Comparison of ENCODE assay signal across 13 cellular contexts in the genomic region with DNA sequence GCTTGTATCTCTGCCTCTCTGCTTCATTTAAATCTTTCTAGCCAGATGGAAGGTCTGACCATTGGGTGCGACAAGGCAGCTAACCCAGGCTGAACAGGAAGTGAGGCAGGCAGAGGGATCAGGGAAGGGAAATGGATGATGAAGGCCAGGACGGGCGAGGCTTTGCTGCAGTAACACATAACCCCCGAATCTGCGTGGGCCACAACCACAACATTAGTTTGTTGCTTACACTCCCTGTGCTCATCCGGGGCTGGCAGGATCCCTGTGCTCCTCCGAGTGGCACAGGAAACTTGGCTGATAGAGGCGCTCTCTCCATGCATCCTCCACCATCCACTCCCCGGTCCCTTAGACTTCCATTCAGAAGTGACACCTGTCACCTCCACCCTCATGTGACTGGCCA. TPM values are rescaled to one million over a fixed set of nuclear protein-coding genes. Genes with fewer than 3 reads are reported as not detected.
DNase-seq lines count a peak whose midpoint lies in the region; ATAC-seq and TF ChIP-seq lines count a peak whose summit lies in the region.
"Had no signal": no experiment of that assay in that cellular context is flagged by ENCODE, and none has a peak within 500 bp of the region (broad histone marks: within the 10 kb centered on the region; RNA-seq: fewer than 3 reads in every experiment).

No MANE protein-coding gene starts in this region.

- H3K9me3 ChIP-seq in HEK293 (ENCODE audit: control insufficient read depth, insufficient read depth, low read depth, low read length) = no peaks in the 10 kb centered on the region
- no peaks in the 10 kb centered on the region for H3K9me3 ChIP-seq in spleen
- H3K9me3 ChIP-seq: HAP-1, mucosa of descending colon, transverse colon had no signal

- in situ Hi-C loops in ACHN (cut with HindIII; ENCODE audit: low pct_ligation_motif_present, low pct_unique_long_range_greater_than_20kb, low sequenced_read_pairs) = no loop called here

- TF ChIP-seq CTCF in HEK293 (tag by site-specific recombination; IDR thresholded peaks at IDR 0.05) (no peak), spleen (IDR thresholded peaks at IDR 0.05 in 8 of 11, conservative IDR thresholded peaks at IDR 0.05 in 3 of 11) (no peak), GM10266 (IDR thresholded peaks at IDR 0.05; ENCODE audit: control insufficient read depth, insufficient read depth, low read depth, missing control alignments) (no peak)

- H3K27me3 ChIP-seq in spleen (replicated peaks in 1 of 7) = no peaks in the 10 kb centered on the region
- H3K27me3 ChIP-seq: cardiac muscle cell, transverse colon had no signal

- H3K4me1 ChIP-seq in HEK293 (ENCODE audit: control insufficient read depth, insufficient read depth, low read length) (0 out of 2 replicates have a peak, but pooled peaks cover 5% of the 10 kb centered on the region), spleen (peaks cover 28 to 96% (median 67%) of the 10 kb centered on the region in 6 donors)

- no peak for DNase-seq in activated CD4-positive, alpha-beta T cell treated with anti-CD3 and anti-CD28 coated beads, Interleukin-2, amount 10 ng/mL, durations not matched to agents 7 days and 5 days
- DNase-seq in activated CD4-positive, alpha-beta T cell treated with anti-CD3 and anti-CD28 coated beads for 4 hours = no peak
- DNase-seq in activated naive CD8-positive, alpha-beta T cell treated with anti-CD3 and anti-CD28 coated beads, Interleukin-2, amount 10 ng/mL, durations not matched to agents 7 days and 5 days = no peak
- DNase-seq in spleen (no peak), ACHN (no peak), GM10266 (ENCODE audit: extremely low spot score) (no peak)
- no peak for DNase-seq in effector CD4-positive, alpha-beta T cell
- DNase-seq: mucosa of descending colon, right cardiac atrium, transverse colon had no signal

- H3K36me3 Mint-ChIP-seq in activated CD4-positive, alpha-beta T cell treated with anti-CD3 and anti-CD28 coated beads, Interleukin-2, amount 10 ng/mL, durations not matched to agents 7 days and 5 days (ENCODE audit: low read depth) = peaks cover 41% of the 10 kb centered on the region
- H3K36me3 Mint-ChIP-seq in activated naive CD8-positive, alpha-beta T cell treated with anti-CD3 and anti-CD28 coated beads, Interleukin-2, amount 10 ng/mL, durations not matched to agents 7 days and 5 days = peaks cover 26% of the 10 kb centered on the region

- no peak for ATAC-seq in activated naive CD8-positive, alpha-beta T cell treated with anti-CD3 and anti-CD28 coated beads, Interleukin-2, amount 10 ng/mL, durations not matched to agents 7 days and 5 days (ENCODE audit: low read depth)

- TF ChIP-seq POLR2A in spleen (IDR thresholded peaks at IDR 0.05) = no peak

- intact Hi-C loops in spleen (cut with DNase I; ENCODE audit: low total_unique reads) = no loop called here

- peaks cover 61% of the 10 kb centered on the region for H3K4me1 Mint-ChIP-seq in activated CD4-positive, alpha-beta T cell treated with anti-CD3 and anti-CD28 coated beads, Interleukin-2, amount 10 ng/mL, durations not matched to agents 7 days and 5 days
- peaks cover 48% of the 10 kb centered on the region for H3K4me1 Mint-ChIP-seq in activated naive CD8-positive, alpha-beta T cell treated with anti-CD3 and anti-CD28 coated beads, Interleukin-2, amount 10 ng/mL, durations not matched to agents 7 days and 5 days

- POLR2A ChIA-PET in activated CD4-positive, alpha-beta T cell treated with anti-CD3 and anti-CD28 coated beads, Interleukin-2, amount 10 ng/mL, durations not matched to agents 7 days and 5 days (lab: Charles Lee) = interaction anchor here (0.6 to 1.1 kb wide), 2 partner anchors 19 to 200 kb away, joined by 3 to 4 read pairs; no protein-coding TSS in a partner anchor
- POLR2A ChIA-PET in HEK293 (lab: Yijun Ruan, JAX) = interaction anchor here (0.6 to 2.6 kb wide), 5 partner anchors 16 to 158 kb away, joined by 3 to 17 read pairs (median 3); a partner anchor contains a TSS
- POLR2A ChIA-PET in activated naive CD8-positive, alpha-beta T cell treated with anti-CD3 and anti-CD28 coated beads, Interleukin-2, amount 10 ng/mL, durations not matched to agents 7 days and 5 days (lab: Charles Lee) = interaction anchor here (0.5 to 6.8 kb wide), 8 partner anchors 12 to 178 kb away, joined by 3 to 128 read pairs (median 4); a partner anchor contains a TSS

- H3K4me3 ChIP-seq in HEK293 (ENCODE audit: low read depth, low read length) = no peak overlapping the region
- H3K4me3 ChIP-seq in spleen = no peak overlapping the region
- H3K4me3 ChIP-seq: cardiac muscle cell, HAP-1, mucosa of descending colon had no signal

- CTCF ChIA-PET in activated CD4-positive, alpha-beta T cell treated with anti-CD3 and anti-CD28 coated beads, Interleukin-2, amount 10 ng/mL, durations not matched to agents 7 days and 5 days (lab: Charles Lee) = interaction anchor here (0.6 to 2.1 kb wide), 17 partner anchors 12 to 137 kb away, joined by 3 to 15 read pairs (median 3); a partner anchor contains a TSS
- CTCF ChIA-PET in HEK293 (lab: Yijun Ruan, JAX) = interaction anchor here (0.8 to 2.4 kb wide), 21 partner anchors 8 to 216 kb away, joined by 3 to 17 read pairs (median 3); a partner anchor contains a TSS

- 59 to 73% (median 62%) methylated on average over 9 of the region's 9 CpGs for WGBS in spleen, 5 donors

- peaks cover 5 to 6% of the 10 kb centered on the region in 2 experiments; a peak in 2 of 3 replicates for H3K36me3 ChIP-seq in HEK293 (ENCODE audit: control insufficient read depth in 2 of 2, insufficient read depth in 1 of 2, low read length in 2 of 2)
- peaks cover 0 to 44% (median 2%) of the 10 kb centered on the region in 6 donors for H3K36me3 ChIP-seq in spleen
- H3K36me3 ChIP-seq: cardiac muscle cell, transverse colon had no signal

- no peaks in the 10 kb centered on the region for H3K9me3 Mint-ChIP-seq in activated CD4-positive, alpha-beta T cell treated with anti-CD3 and anti-CD28 coated beads, Interleukin-2, amount 10 ng/mL, durations not matched to agents 7 days and 5 days
- no peaks in the 10 kb centered on the region for H3K9me3 Mint-ChIP-seq in activated naive CD8-positive, alpha-beta T cell treated with anti-CD3 and anti-CD28 coated beads, Interleukin-2, amount 10 ng/mL, durations not matched to agents 7 days and 5 days

- peak overlapping the region; percentile 85 for H3K27ac Mint-ChIP-seq in activated CD4-positive, alpha-beta T cell treated with anti-CD3 and anti-CD28 coated beads, Interleukin-2, amount 10 ng/mL, durations not matched to agents 7 days and 5 days
- peak overlapping the region; percentile 99 for H3K27ac Mint-ChIP-seq in activated naive CD8-positive, alpha-beta T cell treated with anti-CD3 and anti-CD28 coated beads, Interleukin-2, amount 10 ng/mL, durations not matched to agents 7 days and 5 days

- H3K4me3 Mint-ChIP-seq in activated CD4-positive, alpha-beta T cell treated with anti-CD3 and anti-CD28 coated beads, Interleukin-2, amount 10 ng/mL, durations not matched to agents 7 days and 5 days = peak overlapping the region; percentile 91
- H3K4me3 Mint-ChIP-seq in activated naive CD8-positive, alpha-beta T cell treated with anti-CD3 and anti-CD28 coated beads, Interleukin-2, amount 10 ng/mL, durations not matched to agents 7 days and 5 days = peak overlapping the region; percentile 98

- H3K27me3 Mint-ChIP-seq in activated CD4-positive, alpha-beta T cell treated with anti-CD3 and anti-CD28 coated beads, Interleukin-2, amount 10 ng/mL, durations not matched to agents 7 days and 5 days = no peaks in the 10 kb centered on the region
- no peaks in the 10 kb centered on the region for H3K27me3 Mint-ChIP-seq in activated naive CD8-positive, alpha-beta T cell treated with anti-CD3 and anti-CD28 coated beads, Interleukin-2, amount 10 ng/mL, durations not matched to agents 7 days and 5 days

- 0 out of 2 replicates have a peak overlapping the region, but pooled peaks have one; percentile 5 for H3K27ac ChIP-seq in HEK293 (ENCODE audit: extremely low read depth, low read depth, low read length)
- peak overlapping the region in 6 of 8 donors; percentile 38 to 95 (median 92) for H3K27ac ChIP-seq in spleen
- H3K27ac ChIP-seq: cardiac muscle cell had no signal

TF ChIP-seq in HEK293, 187 proteins besides CTCF, POLR2A, EP300 and RAD21 (continues in another document):
- no peak for TF ChIP-seq ZNF677 (tag by site-specific recombination; IDR thresholded peaks at IDR 0.05)

RNA-seq across cellular contexts. Expression of a gene that starts 1.1 kb away (rescaled TPM):
- total RNA-seq in activated CD4-positive, alpha-beta T cell treated with anti-CD3 and anti-CD28 coated beads, Interleukin-2, amount 10 ng/mL, durations not matched to agents 7 days and 5 days = 100 to 1,000 TPM; 348 to 355 TPM
- total RNA-seq in activated naive CD8-positive, alpha-beta T cell treated with anti-CD3 and anti-CD28 coated beads, Interleukin-2, amount 10 ng/mL, durations not matched to agents 7 days and 5 days = 100 to 1,000 TPM; 250 to 282 TPM
- total RNA-seq in spleen = 10 to 100 TPM; 11.2 to 32.8 (median 24.1) TPM
- 10 to 100 TPM; 16.4 to 26.4 (median 19.9) TPM for polyA plus RNA-seq in spleen

RNA-seq across cellular contexts. Expression of a gene that starts 14.5 kb away (rescaled TPM):
- 1,000 to 10,000 TPM; 2,327 to 2,349 TPM for total RNA-seq in activated CD4-positive, alpha-beta T cell treated with anti-CD3 and anti-CD28 coated beads, Interleukin-2, amount 10 ng/mL, durations not matched to agents 7 days and 5 days
- total RNA-seq in activated naive CD8-positive, alpha-beta T cell treated with anti-CD3 and anti-CD28 coated beads, Interleukin-2, amount 10 ng/mL, durations not matched to agents 7 days and 5 days = 1,000 to 10,000 TPM; 2,936 to 3,173 TPM
- 1,000 to 10,000 TPM; 2,521 to 3,132 (median 2,768) TPM for total RNA-seq in spleen
- 1,000 to 10,000 TPM; 6,561 to 7,408 (median 7,261) TPM for polyA plus RNA-seq in spleen

RNA-seq across cellular contexts. Expression of a gene that starts 19.9 kb away (rescaled TPM):
- 10 to 100 TPM; 49.2 to 60.4 TPM for total RNA-seq in activated CD4-positive, alpha-beta T cell treated with anti-CD3 and anti-CD28 coated beads, Interleukin-2, amount 10 ng/mL, durations not matched to agents 7 days and 5 days
- total RNA-seq in activated naive CD8-positive, alpha-beta T cell treated with anti-CD3 and anti-CD28 coated beads, Interleukin-2, amount 10 ng/mL, durations not matched to agents 7 days and 5 days = 10 to 100 TPM; 41.8 to 42.9 TPM
- 10 to 100 TPM; 38.7 to 50.2 (median 45.8) TPM for total RNA-seq in spleen
- 10 to 100 TPM; 54.9 to 99.9 (median 94.9) TPM for polyA plus RNA-seq in spleen

RNA-seq across cellular contexts. Expression of a gene that starts 21.3 kb away (rescaled TPM):
- total RNA-seq in activated CD4-positive, alpha-beta T cell treated with anti-CD3 and anti-CD28 coated beads, Interleukin-2, amount 10 ng/mL, durations not matched to agents 7 days and 5 days = 100 to 1,000 TPM; 146 to 176 TPM
- total RNA-seq in activated naive CD8-positive, alpha-beta T cell treated with anti-CD3 and anti-CD28 coated beads, Interleukin-2, amount 10 ng/mL, durations not matched to agents 7 days and 5 days = 100 to 1,000 TPM; 143 to 148 TPM
- total RNA-seq in spleen = 10 to 100 TPM; 76.0 to 94.3 (median 86.1) TPM
- polyA plus RNA-seq in spleen = 100 to 1,000 TPM in 2 of 3 donors, 10 to 100 TPM in 1; 85.3 to 140 (median 118) TPM

RNA-seq across cellular contexts. Expression of a gene that starts 23.3 kb away (rescaled TPM):
- total RNA-seq in activated CD4-positive, alpha-beta T cell treated with anti-CD3 and anti-CD28 coated beads, Interleukin-2, amount 10 ng/mL, durations not matched to agents 7 days and 5 days = 1,000 to 10,000 TPM; 1,996 to 2,084 TPM
- total RNA-seq in activated naive CD8-positive, alpha-beta T cell treated with anti-CD3 and anti-CD28 coated beads, Interleukin-2, amount 10 ng/mL, durations not matched to agents 7 days and 5 days = 1,000 to 10,000 TPM; 2,412 to 2,445 TPM
- total RNA-seq in spleen = 1,000 to 10,000 TPM; 1,555 to 3,509 (median 2,434) TPM
- over 10,000 TPM in 2 of 3 donors, 1,000 to 10,000 TPM in 1; 8,326 to 12,835 (median 11,104) TPM for polyA plus RNA-seq in spleen

Comparison
In these comparisons a context has a peak if more than half of its experiments do, and no peak if none do; other contexts are left out.
1. RNA of a gene that starts 1.1 kb away (total RNA-seq): 348 to 355 TPM in activated CD4-positive, alpha-beta T cell treated with anti-CD3 and anti-CD28 coated beads, Interleukin-2, amount 10 ng/mL, durations not matched to agents 7 days and 5 days and 250 to 282 TPM in activated naive CD8-positive, alpha-beta T cell treated with anti-CD3 and anti-CD28 coated beads, Interleukin-2, amount 10 ng/mL, durations not matched to agents 7 days and 5 days; 11.2 to 32.8 TPM in spleen; every median in the first group is over 4 times any median in the second.